1 cellular context compared by ENCODE assay signal in genomic region chr17:58079300-58080033, GRCh38.
TF ChIP-seq lines count a peak whose summit lies in the region.

No MANE protein-coding gene starts in this region.

TF ChIP-seq in K562, 482 proteins besides CTCF, POLR2A, EP300 and RAD21 (continued from another document):
- TF ChIP-seq ZNF280A (IDR thresholded peaks at IDR 0.05; ENCODE audit: low read depth, partially characterized antibody) = no peak
- TF ChIP-seq NCOA1 (IDR thresholded peaks at IDR 0.05; ENCODE audit: low read depth) = no peak
